10 cellular contexts compared by ENCODE assay signal in genomic region chr13:64928704-64929499, GRCh38.
DNase-seq lines count a peak whose midpoint lies in the region; ATAC-seq and TF ChIP-seq lines count a peak whose summit lies in the region.
"Had no signal": no experiment of that assay in that cellular context is flagged by ENCODE, and none has a peak within 500 bp of the region (broad histone marks: within the 10 kb centered on the region; RNA-seq: fewer than 3 reads in every experiment).

No MANE protein-coding gene starts in this region.

- DNase-seq in astrocyte of the cerebellum (ENCODE audit: low read depth) (peak; percentile 69), smooth muscle cell of the brain vasculature (ENCODE audit: low read depth, low spot score) (peak; percentile 23), KG1 (lab: John Stamatoyannopoulos, UW) (no peak), NCI-H82 treated with DMSO at 0.1 percent for 48 hours (lab: John Stamatoyannopoulos, UW; ENCODE audit: unreplicated experiment) (no peak), endothelial cell (ENCODE audit: low spot score) (no peak)
- no peak for DNase-seq in stimulated activated naive CD4-positive, alpha-beta T cell (lab: John Stamatoyannopoulos, UW)

- H3K4me1 Mint-ChIP-seq in endothelial cell (ENCODE audit: unreplicated experiment) = no peaks in the 10 kb centered on the region
- H3K4me1 Mint-ChIP-seq: brain, memory B cell had no signal

- in situ Hi-C loops in astrocyte of the cerebellum (cut with HindIII; ENCODE audit: low sequenced_read_pairs) = no loop called here

- H3K36me3 Mint-ChIP-seq in endothelial cell (ENCODE audit: low read depth, unreplicated experiment) = no peaks in the 10 kb centered on the region
- H3K36me3 Mint-ChIP-seq: brain, memory B cell had no signal

- peak; percentile 90 for ATAC-seq in GM19452 (IDR thresholded peaks at IDR 0.05; ENCODE audit: unreplicated experiment)
- peak; percentile 70 for ATAC-seq in HG03108 (IDR thresholded peaks at IDR 0.05; ENCODE audit: unreplicated experiment)

- H3K27ac Mint-ChIP-seq in endothelial cell (ENCODE audit: unreplicated experiment) = no peak overlapping the region
- H3K27ac Mint-ChIP-seq: brain, memory B cell had no signal

- no peak overlapping the region for H3K4me3 ChIP-seq in astrocyte of the cerebellum (ENCODE audit: low read depth, low read length)

- no peaks in the 10 kb centered on the region for H3K9me3 Mint-ChIP-seq in endothelial cell (ENCODE audit: unreplicated experiment)
- H3K9me3 Mint-ChIP-seq: brain, memory B cell had no signal

- TF ChIP-seq CTCF in astrocyte of the cerebellum (IDR thresholded peaks at IDR 0.05; ENCODE audit: low read depth, low read length, missing control alignments) = no peak
- TF ChIP-seq CTCF in endothelial cell (IDR thresholded peaks at IDR 0.05; ENCODE audit: unreplicated experiment) = no peak

- H3K27me3 Mint-ChIP-seq in endothelial cell (ENCODE audit: unreplicated experiment) = no peaks in the 10 kb centered on the region
- H3K27me3 Mint-ChIP-seq: brain, memory B cell had no signal

- no peak overlapping the region for H3K4me3 Mint-ChIP-seq in endothelial cell (ENCODE audit: unreplicated experiment)
- H3K4me3 Mint-ChIP-seq: brain, memory B cell had no signal

Comparison
In these comparisons a context has a peak if more than half of its experiments do, and no peak if none do; other contexts are left out.
1. DNase-seq: peak in astrocyte of the cerebellum (single experiment) and smooth muscle cell of the brain vasculature (single experiment); none in KG1 (single experiment), stimulated activated naive CD4-positive, alpha-beta T cell (0 of 6), NCI-H82 treated with DMSO at 0.1 percent for 48 hours (single experiment) and endothelial cell (single experiment).